In genomic region chrX:41351923-41352322, GRCh38 we compare ENCODE assay signal across 15 cellular contexts. TPM values are rescaled to one million over a fixed set of nuclear protein-coding genes. Genes with fewer than 3 reads are reported as not detected.
DNase-seq lines count a peak whose midpoint lies in the region; ATAC-seq and TF ChIP-seq lines count a peak whose summit lies in the region.
"Had no signal": no experiment of that assay in that cellular context is flagged by ENCODE, and none has a peak within 500 bp of the region (broad histone marks: within the 10 kb centered on the region; RNA-seq: fewer than 3 reads in every experiment).

No MANE protein-coding gene starts in this region.

- intact Hi-C loops in activated CD4-positive, alpha-beta T cell treated with anti-CD3 and anti-CD28 coated beads for 36 hours (cut with DNase I, micrococcal nuclease), result loop anchor here (1.0 to 5.0 kb wide), 3 partner anchors 15 to 90 kb away; no protein-coding TSS in a partner anchor
- intact Hi-C loops in activated T-helper 1 cell treated with anti-CD3 and anti-CD28 coated beads, Interleukin-12 subunit alpha, Interleukin-12 subunit beta, Interleukin-2, Interleukin-4 antibody, amounts not matched to agents 30 ng/mL and 10 ng/mL and 1 ng/mL, durations not matched to agents 14 hours and 24 hours and 36 hours (cut with micrococcal nuclease), result loop anchor here (2.0 kb wide), 3 partner anchors 15 to 91 kb away; no protein-coding TSS in a partner anchor

- POLR2A ChIA-PET in activated CD4-positive, alpha-beta T cell treated with anti-CD3 and anti-CD28 coated beads for 36 hours (lab: Charles Lee), result no interaction called here
- POLR2A ChIA-PET in HEK293T (lab: Yijun Ruan, JAX), result interaction anchor here (1.5 kb wide), 1 partner anchor 18 kb away, joined by 5 read pairs; the partner anchor contains the start of gene DDX3X
- POLR2A ChIA-PET in naive thymus-derived CD8-positive, alpha-beta T cell (lab: Charles Lee), result no interaction called here

- no peak for DNase-seq in activated CD4-positive, alpha-beta T cell treated with anti-CD3 and anti-CD28 coated beads for 36 hours
- no peak for DNase-seq in activated CD4-positive, alpha-beta T cell treated with anti-CD3 and anti-CD28 coated beads for 1 hour
- DNase-seq in HEK293T (ENCODE audit: extremely low spot score), result no peak
- no peak for DNase-seq in activated T-helper 1 cell treated with anti-CD3 and anti-CD28 coated beads, Interleukin-12 subunit alpha, Interleukin-12 subunit beta, Interleukin-2, Interleukin-4 antibody, amounts not matched to agents 30 ng/mL and 10 ng/mL and 1 ng/mL, durations not matched to agents 14 hours and 24 hours and 36 hours (ENCODE audit: low spot score)
- DNase-seq in naive thymus-derived CD8-positive, alpha-beta T cell, result peak in 1 of 10 donors; percentile 10
- no peak for DNase-seq in mesenteric fat pad (ENCODE audit: low spot score)
- DNase-seq: activated CD4-positive, alpha-beta T cell treated with anti-CD3 and anti-CD28 coated beads, Interleukin-2, amount 50 U/mL, for 1 hour; activated gamma-delta T cell treated with Interleukin-2 at 50 U/mL for 16 hours; GDM1; left lung; MM.1S; T-helper 9 cell had no signal

- CTCF ChIA-PET in activated CD4-positive, alpha-beta T cell treated with anti-CD3 and anti-CD28 coated beads for 36 hours (lab: Charles Lee), result no interaction called here
- CTCF ChIA-PET in HEK293T (lab: Yijun Ruan, JAX), result no interaction called here

- H3K36me3 Mint-ChIP-seq in activated CD4-positive, alpha-beta T cell treated with anti-CD3 and anti-CD28 coated beads for 36 hours (ENCODE audit: low read depth), result peaks cover 30% of the 10 kb centered on the region
- peaks cover 29% of the 10 kb centered on the region for H3K36me3 Mint-ChIP-seq in activated T-helper 1 cell treated with anti-CD3 and anti-CD28 coated beads, Interleukin-12 subunit alpha, Interleukin-12 subunit beta, Interleukin-2, Interleukin-4 antibody, amounts not matched to agents 30 ng/mL and 10 ng/mL and 1 ng/mL, durations not matched to agents 14 hours and 24 hours and 36 hours (ENCODE audit: low read depth)
- H3K36me3 Mint-ChIP-seq in naive thymus-derived CD8-positive, alpha-beta T cell, result peaks cover 4 to 39% (median 13%) of the 10 kb centered on the region in 3 donors

- H3K4me3 Mint-ChIP-seq in activated CD4-positive, alpha-beta T cell treated with anti-CD3 and anti-CD28 coated beads for 36 hours, result no peak overlapping the region
- H3K4me3 Mint-ChIP-seq in activated T-helper 1 cell treated with anti-CD3 and anti-CD28 coated beads, Interleukin-12 subunit alpha, Interleukin-12 subunit beta, Interleukin-2, Interleukin-4 antibody, amounts not matched to agents 30 ng/mL and 10 ng/mL and 1 ng/mL, durations not matched to agents 14 hours and 24 hours and 36 hours, result no peak overlapping the region
- peak overlapping the region in 1 of 10 donors; percentile 41 for H3K4me3 Mint-ChIP-seq in naive thymus-derived CD8-positive, alpha-beta T cell
- H3K4me3 Mint-ChIP-seq: nephron had no signal

- no peak for ATAC-seq in activated CD4-positive, alpha-beta T cell treated with anti-CD3 and anti-CD28 coated beads for 36 hours
- ATAC-seq in naive thymus-derived CD8-positive, alpha-beta T cell, result peak in 1 of 2 donors; percentile 11
- ATAC-seq in GM21526 (IDR thresholded peaks at IDR 0.05; ENCODE audit: low FRiP score, unreplicated experiment) (no peak), HG03432 (IDR thresholded peaks at IDR 0.05; ENCODE audit: unreplicated experiment) (no peak)
- ATAC-seq: left lung had no signal

- peak overlapping the region; percentile 70 for H3K27ac Mint-ChIP-seq in activated CD4-positive, alpha-beta T cell treated with anti-CD3 and anti-CD28 coated beads for 36 hours
- peak overlapping the region; percentile 53 for H3K27ac Mint-ChIP-seq in activated T-helper 1 cell treated with anti-CD3 and anti-CD28 coated beads, Interleukin-12 subunit alpha, Interleukin-12 subunit beta, Interleukin-2, Interleukin-4 antibody, amounts not matched to agents 30 ng/mL and 10 ng/mL and 1 ng/mL, durations not matched to agents 14 hours and 24 hours and 36 hours
- peak overlapping the region in 8 of 10 donors; percentile 23 to 94 (median 67) for H3K27ac Mint-ChIP-seq in naive thymus-derived CD8-positive, alpha-beta T cell

- H3K27me3 Mint-ChIP-seq in activated CD4-positive, alpha-beta T cell treated with anti-CD3 and anti-CD28 coated beads for 36 hours, result no peaks in the 10 kb centered on the region
- H3K27me3 Mint-ChIP-seq in activated T-helper 1 cell treated with anti-CD3 and anti-CD28 coated beads, Interleukin-12 subunit alpha, Interleukin-12 subunit beta, Interleukin-2, Interleukin-4 antibody, amounts not matched to agents 30 ng/mL and 10 ng/mL and 1 ng/mL, durations not matched to agents 14 hours and 24 hours and 36 hours (ENCODE audit: insufficient read depth), result no peaks in the 10 kb centered on the region
- H3K27me3 Mint-ChIP-seq in naive thymus-derived CD8-positive, alpha-beta T cell, result no peaks in the 10 kb centered on the region

- H3K4me1 Mint-ChIP-seq in activated CD4-positive, alpha-beta T cell treated with anti-CD3 and anti-CD28 coated beads for 36 hours, result peaks cover 33% of the 10 kb centered on the region
- H3K4me1 Mint-ChIP-seq in activated T-helper 1 cell treated with anti-CD3 and anti-CD28 coated beads, Interleukin-12 subunit alpha, Interleukin-12 subunit beta, Interleukin-2, Interleukin-4 antibody, amounts not matched to agents 30 ng/mL and 10 ng/mL and 1 ng/mL, durations not matched to agents 14 hours and 24 hours and 36 hours (ENCODE audit: low read depth), result peaks cover 34% of the 10 kb centered on the region
- H3K4me1 Mint-ChIP-seq in naive thymus-derived CD8-positive, alpha-beta T cell, result peaks cover 13 to 39% (median 21%) of the 10 kb centered on the region in 4 donors
- H3K4me1 Mint-ChIP-seq: nephron had no signal

- H3K9me3 Mint-ChIP-seq in activated CD4-positive, alpha-beta T cell treated with anti-CD3 and anti-CD28 coated beads for 36 hours (ENCODE audit: low read depth), result no peaks in the 10 kb centered on the region
- no peaks in the 10 kb centered on the region for H3K9me3 Mint-ChIP-seq in activated T-helper 1 cell treated with anti-CD3 and anti-CD28 coated beads, Interleukin-12 subunit alpha, Interleukin-12 subunit beta, Interleukin-2, Interleukin-4 antibody, amounts not matched to agents 30 ng/mL and 10 ng/mL and 1 ng/mL, durations not matched to agents 14 hours and 24 hours and 36 hours
- H3K9me3 Mint-ChIP-seq in naive thymus-derived CD8-positive, alpha-beta T cell, result no peaks in the 10 kb centered on the region
- H3K9me3 Mint-ChIP-seq: nephron had no signal

TF ChIP-seq in HEK293T, 16 proteins besides CTCF, POLR2A, EP300 and RAD21:
- TF ChIP-seq PKNOX1 (IDR thresholded peaks at IDR 0.05) (no peak), BHLHE40 (IDR thresholded peaks at IDR 0.05; ENCODE audit: borderline replicate concordance) (no peak), ZNF384 (IDR thresholded peaks at IDR 0.05) (no peak), NFRKB (IDR thresholded peaks at IDR 0.05) (0 out of 2 replicates have a peak, but pooled peaks have one; percentile 18), TARDBP (IDR thresholded peaks at IDR 0.05) (no peak)

RNA-seq across cellular contexts. Expression of gene DDX3X, which starts 18.0 kb away (rescaled TPM):
- total RNA-seq in activated CD4-positive, alpha-beta T cell treated with anti-CD3 and anti-CD28 coated beads for 36 hours, result 100 to 1,000 TPM; 118 to 207 TPM
- 312 and 337 TPM in 2 replicates for total RNA-seq in activated T-helper 1 cell treated with anti-CD3 and anti-CD28 coated beads, Interleukin-12 subunit alpha, Interleukin-12 subunit beta, Interleukin-2, Interleukin-4 antibody, amounts not matched to agents 30 ng/mL and 10 ng/mL and 1 ng/mL, durations not matched to agents 14 hours and 24 hours and 36 hours
- total RNA-seq in naive thymus-derived CD8-positive, alpha-beta T cell, result 100 to 1,000 TPM; 340 to 373 TPM
- 100 to 1,000 TPM; 181 to 272 (median 215) TPM for polyA plus RNA-seq in naive thymus-derived CD8-positive, alpha-beta T cell
- total RNA-seq in mesenteric fat pad, result 490 TPM
